ENCODE assay signal across 11 cellular contexts in the genomic region with DNA sequence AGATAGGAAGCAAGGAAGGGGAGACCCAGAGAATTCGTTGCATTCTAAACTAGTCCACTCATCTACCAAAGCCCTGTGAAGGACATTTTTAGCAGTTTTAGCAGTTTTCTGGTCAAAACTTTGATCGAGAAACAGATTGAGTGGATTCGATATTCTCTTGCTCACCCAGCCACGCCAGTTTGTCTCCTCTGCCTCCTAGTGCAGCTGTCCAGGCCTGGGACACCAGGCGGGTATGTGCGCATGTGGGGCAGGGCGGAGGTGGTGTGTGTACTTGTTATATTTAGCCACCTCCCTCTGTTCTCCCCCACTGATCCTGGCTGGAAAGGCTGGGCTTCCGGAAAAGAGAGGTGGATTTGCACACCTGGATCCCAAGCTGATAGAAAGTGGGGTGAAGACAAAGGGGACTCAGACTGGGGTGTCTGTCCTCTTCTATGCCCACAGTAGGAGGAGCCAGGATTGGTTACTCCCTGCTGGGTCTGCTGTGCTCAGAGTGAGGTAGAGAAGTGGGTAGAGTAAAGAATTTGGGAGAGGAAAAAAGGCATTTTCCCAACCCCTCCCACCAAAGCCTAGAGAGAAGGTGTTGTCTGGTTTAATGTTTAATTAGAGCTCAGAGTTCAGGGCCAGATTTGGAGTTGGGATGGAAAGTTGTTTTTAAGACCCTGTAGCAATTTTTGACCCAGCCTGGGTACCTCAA. TPM values are rescaled to one million over a fixed set of nuclear protein-coding genes. Genes with fewer than 3 reads are reported as not detected.
DNase-seq lines count a peak whose midpoint lies in the region; ATAC-seq and TF ChIP-seq lines count a peak whose summit lies in the region.
"Had no signal": no experiment of that assay in that cellular context is flagged by ENCODE, and none has a peak within 500 bp of the region (broad histone marks: within the 10 kb centered on the region; RNA-seq: fewer than 3 reads in every experiment).

No MANE protein-coding gene starts in this region.

- peak overlapping the region; percentile 83 for H3K4me2 ChIP-seq in hepatocyte

- TF ChIP-seq POLR2A in body of pancreas (IDR thresholded peaks at IDR 0.05) (peak; percentile 62 to 81 (median 72)), stomach (IDR thresholded peaks at IDR 0.05) (peak in 1 of 4 donors; percentile 6)

- no peak for TF ChIP-seq EP300 in stomach (IDR thresholded peaks at IDR 0.05)

- intact Hi-C loops in body of pancreas (cut with DNase I): no loop called here
- intact Hi-C loops in stomach (cut with DNase I; ENCODE audit: low total_unique reads): no loop called here

- 6 to 20% methylated on average over 8 of the region's 8 CpGs for WGBS in body of pancreas, 2 donors
- 62% methylated on average over 8 of the region's 8 CpGs for WGBS in hepatocyte (ENCODE audit: low lambda C conversion rate, missing lambda C conversion rate)
- 18 to 35% (median 26%) methylated on average over 7 to 8 of the region's 8 CpGs for WGBS in stomach, 5 donors

- peaks cover 86% of the 10 kb centered on the region for H3K79me2 ChIP-seq in hepatocyte

- no peaks in the 10 kb centered on the region for H3K36me3 ChIP-seq in body of pancreas (replicated peaks in 1 of 2; ENCODE audit: insufficient read depth in 1 of 2, low read depth in 2 of 2)
- H3K36me3 ChIP-seq in hepatocyte (replicated peaks; ENCODE audit: insufficient read depth, low read depth): no peaks in the 10 kb centered on the region
- H3K36me3 ChIP-seq in stomach: peaks cover 0 to 25% (median 0%) of the 10 kb centered on the region in 4 donors

- H3K4me3 ChIP-seq in body of pancreas (no peak overlapping the region), hepatocyte (no peak overlapping the region), stomach (peak overlapping the region; percentile 72 to 100 (median 93))

- DNase-seq in LHCN-M2 (ENCODE audit: low read depth): peak; percentile 83
- DNase-seq in body of pancreas: peak; percentile 78 to 89 (median 88)
- peak; percentile 74 for DNase-seq in hepatocyte (ENCODE audit: low spot score)
- peak; percentile 87 for DNase-seq in stomach
- no peak for DNase-seq in amniotic stem cell (lab: John Stamatoyannopoulos, UW)
- no peak for DNase-seq in GM10266 (ENCODE audit: extremely low spot score)
- no peak for DNase-seq in T-helper 1 cell
- DNase-seq in inferior parietal cortex (ENCODE audit: extremely low spot score): no peak
- DNase-seq: MV-4-11 had no signal

- H3K9me3 ChIP-seq in body of pancreas (no peaks in the 10 kb centered on the region), hepatocyte (ENCODE audit: low read depth) (no peaks in the 10 kb centered on the region), stomach (no peaks in the 10 kb centered on the region)

- no peaks in the 10 kb centered on the region for H3K27me3 ChIP-seq in body of pancreas
- no peaks in the 10 kb centered on the region for H3K27me3 ChIP-seq in hepatocyte
- H3K27me3 ChIP-seq in stomach: no peaks in the 10 kb centered on the region

- peak; percentile 22 for ATAC-seq in body of pancreas

- H3K4me1 ChIP-seq in body of pancreas (peaks cover 80% of the 10 kb centered on the region), hepatocyte (ENCODE audit: insufficient read depth) (peaks cover 71% of the 10 kb centered on the region), stomach (peaks cover 79 to 89% (median 82%) of the 10 kb centered on the region in 4 donors)

- H2AFZ ChIP-seq in hepatocyte: no peak overlapping the region

- H3K9me2 ChIP-seq in hepatocyte (replicated peaks; ENCODE audit: insufficient read depth): no peaks in the 10 kb centered on the region

- H3K27ac ChIP-seq in body of pancreas: peak overlapping the region; percentile 57 to 98 (median 86)
- H3K27ac ChIP-seq in hepatocyte: peak overlapping the region; percentile 88
- peak overlapping the region; percentile 77 to 99 (median 93) for H3K27ac ChIP-seq in stomach

- TF ChIP-seq CTCF in body of pancreas (IDR thresholded peaks at IDR 0.05) (no peak), hepatocyte (IDR thresholded peaks at IDR 0.05; ENCODE audit: poor library complexity) (no peak), stomach (IDR thresholded peaks at IDR 0.05) (peak in 1 of 7 experiments; percentile 7), GM10266 (IDR thresholded peaks at IDR 0.05; ENCODE audit: control insufficient read depth, insufficient read depth, low read depth, missing control alignments) (no peak)

- peaks cover 61% of the 10 kb centered on the region for H4K20me1 ChIP-seq in hepatocyte (ENCODE audit: insufficient read depth, poor library complexity, severe bottlenecking)

RNA-seq across cellular contexts. Expression of a gene that starts 3.8 kb away (rescaled TPM):
- total RNA-seq in LHCN-M2 (2014; rRNA removed): 1,371 and 1,475 TPM in 2 replicates
- 1,211 TPM for polyA plus RNA-seq in LHCN-M2 (2012)
- total RNA-seq in body of pancreas: 100 to 1,000 TPM; 152 to 186 TPM
- total RNA-seq in hepatocyte: 161 and 208 TPM in 2 replicates
- polyA plus RNA-seq in hepatocyte: 345 and 402 TPM in 2 replicates
- 100 to 1,000 TPM in 4 of 5 donors, 10 to 100 TPM in 1; 53.1 to 630 (median 318) TPM for total RNA-seq in stomach
- polyA plus RNA-seq in stomach: 100 to 1,000 TPM; 108 to 201 (median 132) TPM

RNA-seq across cellular contexts. Expression of a gene that starts 35.1 kb away (rescaled TPM):
- total RNA-seq in LHCN-M2 (2014; rRNA removed) (0.40 and 0.64 TPM in 2 replicates), body of pancreas (10 to 100 TPM in 1 of 2 donors, 1 to 10 TPM in 1; 2.6 to 11.9 TPM), hepatocyte (1.4 and 2.1 TPM in 2 replicates), stomach (10 to 100 TPM in 2 of 5 donors, 1 to 10 TPM in 3; 2.6 to 23.3 (median 8.5) TPM)
- 0.39 TPM for polyA plus RNA-seq in LHCN-M2 (2012)
- polyA plus RNA-seq in hepatocyte (1.3 and 2.6 TPM in 2 replicates), stomach (10 to 100 TPM in 1 of 3 donors, 1 to 10 TPM in 2; 4.1 to 13.9 (median 4.7) TPM)

RNA-seq across cellular contexts. Expression of a gene that starts 36.1 kb away (rescaled TPM):
- total RNA-seq in LHCN-M2 (2014; rRNA removed) (4.9 and 5.8 TPM in 2 replicates), body of pancreas (1 to 10 TPM in 1 of 2 donors, under 1 TPM in 1; 0.99 to 4.7 TPM), hepatocyte (11.0 and 12.0 TPM in 2 replicates), stomach (10 to 100 TPM in 1 of 5 donors, 1 to 10 TPM in 2, not detected in 2; 1.5 to 11.0 (median 1.6) TPM)
- 3.1 TPM for polyA plus RNA-seq in LHCN-M2 (2012)
- polyA plus RNA-seq in hepatocyte (9.3 and 10.8 TPM in 2 replicates), stomach (1 to 10 TPM in 1 of 3 donors, under 1 TPM in 1, not detected in 1; 0.25 to 1.1 TPM)

RNA-seq across cellular contexts. Expression of a gene that starts 57.4 kb away (rescaled TPM):
- not detected in 2 replicates for total RNA-seq in LHCN-M2 (2014; rRNA removed)
- not detected for polyA plus RNA-seq in LHCN-M2 (2012)
- 10 to 100 TPM; 31.3 to 66.7 TPM for total RNA-seq in body of pancreas
- 71.1 and 77.9 TPM in 2 replicates for total RNA-seq in hepatocyte
- polyA plus RNA-seq in hepatocyte: 91.6 and 106 TPM in 2 replicates
- 100 to 1,000 TPM in 3 of 5 donors, 10 to 100 TPM in 2; 36.7 to 249 (median 216) TPM for total RNA-seq in stomach
- polyA plus RNA-seq in stomach: 100 to 1,000 TPM; 126 to 267 (median 168) TPM
- total RNA-seq: mesenteric fat pad, subcutaneous adipose tissue had no signal

Comparison
In these comparisons a context has a peak if more than half of its experiments do, and no peak if none do; other contexts are left out.
1. DNase-seq: peak in LHCN-M2 (single experiment), body of pancreas (4 of 4), hepatocyte (single experiment) and stomach (single experiment); none in amniotic stem cell (single experiment), GM10266 (single experiment), T-helper 1 cell (0 of 5) and inferior parietal cortex (single experiment).
2. H3K4me3 ChIP-seq: peak in stomach (4 of 4); none in body of pancreas (0 of 2) and hepatocyte (single experiment).
3. Peak in every context shown above with its lines, with median percentiles within 50 percentile points of each other: H3K27ac ChIP-seq.